11 cellular contexts compared by ENCODE assay signal in the genomic region with DNA sequence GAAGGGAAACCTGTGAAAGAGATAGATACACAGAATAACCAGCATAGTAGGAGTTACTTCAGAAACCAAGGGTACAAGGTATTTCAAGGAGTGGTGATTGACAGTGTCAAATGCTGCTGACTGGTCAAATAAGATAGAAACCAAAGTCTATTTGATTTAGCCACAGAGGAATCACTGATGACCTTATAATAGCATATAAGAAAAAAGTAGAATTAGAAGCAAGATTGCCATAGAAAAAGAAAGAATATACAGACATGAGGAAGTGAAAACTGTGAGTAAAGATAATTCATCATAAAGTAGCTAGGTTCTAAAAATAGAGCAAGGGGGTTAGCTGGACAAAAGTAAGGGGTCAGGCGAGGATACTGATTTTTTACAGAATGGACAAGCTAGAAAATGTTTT. TPM values are rescaled to one million over a fixed set of nuclear protein-coding genes. Genes with fewer than 3 reads are reported as not detected.
DNase-seq lines count a peak whose midpoint lies in the region; ATAC-seq and TF ChIP-seq lines count a peak whose summit lies in the region.
"Had no signal": no experiment of that assay in that cellular context is flagged by ENCODE, and none has a peak within 500 bp of the region (broad histone marks: within the 10 kb centered on the region; RNA-seq: fewer than 3 reads in every experiment).

No MANE protein-coding gene starts in this region.

- no peaks in the 10 kb centered on the region; the same call in 1 of the 2 replicates for H4K20me1 ChIP-seq in SK-N-SH (ENCODE audit: insufficient read depth)

- H3K79me2 ChIP-seq in SK-N-SH (ENCODE audit: insufficient read depth) = peaks cover 54% of the 10 kb centered on the region

- H3K4me1 Mint-ChIP-seq in T-helper 17 cell = peaks cover 44% of the 10 kb centered on the region
- peaks cover 37% of the 10 kb centered on the region for H3K4me1 Mint-ChIP-seq in activated CD4-positive, alpha-beta T cell treated with anti-CD3 and anti-CD28 coated beads, Interleukin-2, amount 10 ng/mL, durations not matched to agents 7 days and 5 days

- H3F3A ChIP-seq in SK-N-SH (replicated peaks; ENCODE audit: insufficient read depth) = no peaks in the 10 kb centered on the region

- DNase-seq in T-helper 17 cell (no peak), AG20443 (ENCODE audit: low spot score) (no peak), SK-N-SH (no peak)
- DNase-seq in activated CD4-positive, alpha-beta T cell treated with anti-CD3 and anti-CD28 coated beads for 48 hours = no peak
- no peak for DNase-seq in activated CD4-positive, alpha-beta T cell treated with anti-CD3 and anti-CD28 coated beads, Interleukin-2, amount 10 ng/mL, durations not matched to agents 7 days and 5 days
- DNase-seq: activated gamma-delta T cell, left ventricle myocardium superior, NCI-H1436 treated with DMSO at 0.1 percent for 48 hours had no signal

- no peaks in the 10 kb centered on the region for H3K27me3 ChIP-seq in SK-N-SH (ENCODE audit: insufficient read depth)

- H3K9me2 ChIP-seq in SK-N-SH = no peaks in the 10 kb centered on the region

- peaks cover 9% of the 10 kb centered on the region for H3K9me3 Mint-ChIP-seq in activated CD4-positive, alpha-beta T cell treated with anti-CD3 and anti-CD28 coated beads, Interleukin-2, amount 10 ng/mL, durations not matched to agents 7 days and 5 days

- H3K27ac ChIP-seq in SK-N-SH (ENCODE audit: low read depth in 2 of 2, low read length in 1 of 2) = no peak overlapping the region

- no peak overlapping the region for H3K4me3 ChIP-seq in SK-N-SH (ENCODE audit: low read depth in 2 of 2, low read length in 1 of 2)

- no peaks in the 10 kb centered on the region for H3K4me1 ChIP-seq in SK-N-SH (ENCODE audit: control insufficient read depth in 1 of 2, insufficient read depth in 2 of 2, low read depth in 1 of 2, low read length in 1 of 2)

- no peak overlapping the region; the same call in 1 of the 2 replicates for H2AFZ ChIP-seq in SK-N-SH (ENCODE audit: low read depth)

- H3K36me3 Mint-ChIP-seq in T-helper 17 cell (ENCODE audit: low read depth) = peaks cover 4% of the 10 kb centered on the region
- peaks cover 43% of the 10 kb centered on the region for H3K36me3 Mint-ChIP-seq in activated CD4-positive, alpha-beta T cell treated with anti-CD3 and anti-CD28 coated beads, Interleukin-2, amount 10 ng/mL, durations not matched to agents 7 days and 5 days (ENCODE audit: low read depth)

- no peaks in the 10 kb centered on the region for H3K27me3 Mint-ChIP-seq in T-helper 17 cell
- no peaks in the 10 kb centered on the region for H3K27me3 Mint-ChIP-seq in activated CD4-positive, alpha-beta T cell treated with anti-CD3 and anti-CD28 coated beads, Interleukin-2, amount 10 ng/mL, durations not matched to agents 7 days and 5 days

- H3K4me2 ChIP-seq in SK-N-SH = no peak overlapping the region

- TF ChIP-seq CTCF in SK-N-SH (IDR thresholded peaks at IDR 0.05) = no peak

- no peak for TF ChIP-seq RAD21 in SK-N-SH (IDR thresholded peaks at IDR 0.05; ENCODE audit: low read length)

- no peaks in the 10 kb centered on the region for H3K9me3 ChIP-seq in T-helper 17 cell (ENCODE audit: control insufficient read depth, low read length, poor library complexity, severe bottlenecking)
- H3K9me3 ChIP-seq in SK-N-SH = peaks cover 4% of the 10 kb centered on the region; the same call in 1 of the 2 replicates

- WGBS in SK-N-SH (ENCODE audit: low lambda C conversion rate) = 84% methylated on average over 1 of the region's 1 CpG

- ATAC-seq in GM18498 (IDR thresholded peaks at IDR 0.05; ENCODE audit: unreplicated experiment) (peak; percentile 62), GM21367 (IDR thresholded peaks at IDR 0.05; ENCODE audit: unreplicated experiment) (peak; percentile 54), HG03103 (IDR thresholded peaks at IDR 0.05; ENCODE audit: low read depth, unreplicated experiment) (peak; percentile 58), T-helper 17 cell (no peak)
- ATAC-seq: left ventricle myocardium superior had no signal

- POLR2A ChIA-PET in SK-N-SH (lab: Yijun Ruan, JAX) = no interaction called here
- POLR2A ChIA-PET in activated CD4-positive, alpha-beta T cell treated with anti-CD3 and anti-CD28 coated beads, Interleukin-2, amount 10 ng/mL, durations not matched to agents 7 days and 5 days (lab: Charles Lee) = no interaction called here

- H3K36me3 ChIP-seq in SK-N-SH (replicated peaks in 1 of 2; ENCODE audit: control insufficient read depth in 1 of 2, insufficient read depth in 2 of 2, low read length in 1 of 2) = no peaks in the 10 kb centered on the region

- no peak for TF ChIP-seq EP300 in SK-N-SH (IDR thresholded peaks at IDR 0.05; ENCODE audit: borderline replicate concordance in 1 of 2, low read depth in 1 of 2, low read length in 1 of 2)

- no peak overlapping the region for H3K4me3 Mint-ChIP-seq in T-helper 17 cell
- no peak overlapping the region for H3K4me3 Mint-ChIP-seq in activated CD4-positive, alpha-beta T cell treated with anti-CD3 and anti-CD28 coated beads, Interleukin-2, amount 10 ng/mL, durations not matched to agents 7 days and 5 days

- peak overlapping the region; percentile 70 for H3K27ac Mint-ChIP-seq in T-helper 17 cell
- H3K27ac Mint-ChIP-seq in activated CD4-positive, alpha-beta T cell treated with anti-CD3 and anti-CD28 coated beads, Interleukin-2, amount 10 ng/mL, durations not matched to agents 7 days and 5 days = no peak overlapping the region

- CTCF ChIA-PET in SK-N-SH (lab: Yijun Ruan, JAX) = no interaction called here
- CTCF ChIA-PET in activated CD4-positive, alpha-beta T cell treated with anti-CD3 and anti-CD28 coated beads, Interleukin-2, amount 10 ng/mL, durations not matched to agents 7 days and 5 days (lab: Charles Lee) = interaction anchor here (1.1 to 1.6 kb wide), 3 partner anchors 10 to 22 kb away, joined by 3 to 7 read pairs (median 3); no protein-coding TSS in a partner anchor

- H3K9ac ChIP-seq in SK-N-SH = no peak overlapping the region

TF ChIP-seq in SK-N-SH, 30 proteins besides CTCF, POLR2A, EP300 and RAD21:
- no peak for TF ChIP-seq TCF12 (IDR thresholded peaks at IDR 0.05)
- no peak for TF ChIP-seq CHD2 (IDR thresholded peaks at IDR 0.05; ENCODE audit: low read length, partially characterized antibody)
- no peak for TF ChIP-seq EZH2phosphoT487 (IDR thresholded peaks at IDR 0.05; ENCODE audit: borderline replicate concordance, low read depth)
- TF ChIP-seq, protein P1, sequence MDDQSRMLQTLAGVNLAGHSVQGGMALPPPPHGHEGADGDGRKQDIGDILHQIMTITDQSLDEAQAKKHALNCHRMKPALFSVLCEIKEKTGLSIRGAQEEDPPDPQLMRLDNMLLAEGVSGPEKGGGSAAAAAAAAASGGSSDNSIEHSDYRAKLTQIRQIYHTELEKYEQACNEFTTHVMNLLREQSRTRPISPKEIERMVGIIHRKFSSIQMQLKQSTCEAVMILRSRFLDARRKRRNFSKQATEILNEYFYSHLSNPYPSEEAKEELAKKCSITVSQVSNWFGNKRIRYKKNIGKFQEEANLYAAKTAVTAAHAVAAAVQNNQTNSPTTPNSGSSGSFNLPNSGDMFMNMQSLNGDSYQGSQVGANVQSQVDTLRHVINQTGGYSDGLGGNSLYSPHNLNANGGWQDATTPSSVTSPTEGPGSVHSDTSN (IDR thresholded peaks at IDR 0.05) = no peak
- no peak for TF ChIP-seq REST (IDR thresholded peaks at IDR 0.05; ENCODE audit: low read depth, low read length)
- no peak for TF ChIP-seq SMC3 (IDR thresholded peaks at IDR 0.05; ENCODE audit: low read depth, low read length)
- TF ChIP-seq NFIC (IDR thresholded peaks at IDR 0.05; ENCODE audit: borderline replicate concordance) = no peak
- TF ChIP-seq RFX5 (IDR thresholded peaks at IDR 0.05; ENCODE audit: low read length) = no peak

RNA-seq across cellular contexts. Expression of gene ZBTB44, which starts 14.2 kb away (rescaled TPM):
- total RNA-seq in T-helper 17 cell = 10 to 100 TPM; 47.7 to 48.1 TPM
- 5.0 and 6.9 TPM in 2 replicates for polyA plus RNA-seq in SK-N-SH (2012; rRNA removed)
- polyA plus RNA-seq in SK-N-SH (2012; cell fraction: cytosol; rRNA removed) = 5.8 and 6.4 TPM in 2 replicates
- 7.8 and 15.1 TPM in 2 replicates for polyA plus RNA-seq in SK-N-SH (2012; cell fraction: nucleus; rRNA removed)
- total RNA-seq in activated CD4-positive, alpha-beta T cell treated with anti-CD3 and anti-CD28 coated beads, Interleukin-2, amount 10 ng/mL, durations not matched to agents 7 days and 5 days = 10 to 100 TPM; 55.4 to 61.5 TPM
